In the genomic region with DNA sequence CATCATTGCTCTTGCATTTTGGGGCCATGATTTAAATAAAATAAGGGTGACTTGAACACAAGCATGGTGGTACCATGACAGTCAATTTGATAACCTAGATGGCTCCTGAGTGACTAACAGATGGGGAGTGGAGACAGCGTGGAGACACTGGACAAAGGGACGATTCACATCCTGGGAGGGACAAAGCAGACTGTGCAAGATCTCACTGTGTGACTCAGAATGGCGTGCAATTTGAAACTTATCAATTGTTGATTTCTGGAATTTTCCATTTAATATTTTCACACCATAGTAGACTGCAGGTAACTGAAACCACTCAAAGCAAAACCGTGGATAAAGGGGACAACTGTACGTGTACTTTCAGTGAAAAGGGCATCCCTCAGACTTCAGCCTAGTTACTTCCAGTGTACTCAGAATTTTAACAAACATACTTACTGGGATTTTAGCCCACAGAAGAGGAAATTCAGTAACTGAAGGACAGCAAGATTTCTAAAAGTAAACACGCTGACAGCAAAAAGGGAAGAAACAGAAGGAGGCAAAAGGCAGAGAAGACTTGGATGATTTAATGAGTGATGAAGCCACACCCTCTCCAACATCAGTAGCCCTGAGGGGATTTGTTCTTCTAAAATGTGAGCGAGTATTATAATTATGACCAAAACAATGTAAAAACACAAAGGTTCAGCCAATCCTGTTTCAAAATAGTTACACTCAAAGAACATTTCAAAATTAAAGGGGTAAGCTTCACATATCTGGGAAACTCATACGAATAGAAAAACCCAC, we compare ENCODE assay signal across 10 cellular contexts. TPM values are rescaled to one million over a fixed set of nuclear protein-coding genes. Genes with fewer than 3 reads are reported as not detected.
A peak's percentile ranks its signal among the peaks of the same experiment; 100 is the strongest.
DNase-seq lines count a peak whose midpoint lies in the region; ATAC-seq, FAIRE-seq and TF ChIP-seq lines count a peak whose summit lies in the region.
"Had no signal": no experiment of that assay in that cellular context is flagged by ENCODE, and none has a peak within 500 bp of the region (broad histone marks: within the 10 kb centered on the region; RNA-seq: fewer than 3 reads in every experiment).

No MANE protein-coding gene starts in this region.

- H3K9me2 ChIP-seq in PC-3 (replicated peaks; ENCODE audit: low read length) = no peaks in the 10 kb centered on the region

- no peaks in the 10 kb centered on the region for H3K27me3 Mint-ChIP-seq in chondrocyte (ENCODE audit: low read depth)
- H3K27me3 Mint-ChIP-seq: naive thymus-derived CD8-positive, alpha-beta T cell had no signal

- peaks cover 21% of the 10 kb centered on the region for H3K36me3 Mint-ChIP-seq in chondrocyte (ENCODE audit: low read depth)

- peaks cover 18% of the 10 kb centered on the region for H3K4me1 ChIP-seq in PC-3 (ENCODE audit: insufficient read depth, low read length)

- CTCF ChIA-PET in PC-3 (lab: Charles Lee) = no interaction called here

- peak; percentile 95 for FAIRE-seq in H54 (lab: Jason Lieb, UNC)

- no peak overlapping the region for H3K27ac Mint-ChIP-seq in chondrocyte (ENCODE audit: unreplicated experiment)

- peaks cover 11% of the 10 kb centered on the region; the same call in 1 of the 2 replicates for H3K36me3 ChIP-seq in PC-3 (ENCODE audit: low read depth, low read length)

- TSS peak; percentile 71 for BruUV-seq in PC-3 (replicated peaks; lab: Mats Ljungman, UMichigan)

- no peaks in the 10 kb centered on the region for H3K79me2 ChIP-seq in PC-3 (ENCODE audit: low read length)

- DNase-seq in H54 (ENCODE audit: insufficient read length, low spot score) = no peak
- DNase-seq in PC-3 = peak; percentile 80
- DNase-seq in dorsolateral prefrontal cortex = peak in 2 of 10 donors; percentile 36 to 58
- peak; percentile 19 for DNase-seq in putamen (ENCODE audit: low spot score)
- no peak for DNase-seq in stimulated activated CD4-positive, alpha-beta T cell treated with anti-CD3 and anti-CD28 coated beads, Interleukin-4, amount 100 ng/mL, for 1 hour
- DNase-seq in chondrocyte (ENCODE audit: low spot score) = no peak
- DNase-seq in DMS79 treated with DMSO at 0.1 percent for 48 hours (lab: John Stamatoyannopoulos, UW) = no peak
- DNase-seq: naive thymus-derived CD8-positive, alpha-beta T cell had no signal

- H3K4me1 Mint-ChIP-seq in chondrocyte (ENCODE audit: low read depth) = peaks cover 9% of the 10 kb centered on the region

- H3K27me3 ChIP-seq in PC-3 (ENCODE audit: low read length) = no peaks in the 10 kb centered on the region
- H3K27me3 ChIP-seq in dorsolateral prefrontal cortex = no peaks in the 10 kb centered on the region

- H2AFZ ChIP-seq in PC-3 (ENCODE audit: low read length) = peak overlapping the region; percentile 62

- H4K20me1 ChIP-seq in PC-3 (ENCODE audit: low read length) = no peaks in the 10 kb centered on the region

- H3K4me3 ChIP-seq in PC-3 (ENCODE audit: low read length) = peak overlapping the region; percentile 52
- peak overlapping the region in 11 of 59 donors; percentile 4 to 30 (median 18) for H3K4me3 ChIP-seq in dorsolateral prefrontal cortex

- peak overlapping the region; percentile 81 for H3K4me2 ChIP-seq in PC-3 (ENCODE audit: low read length)

- POLR2A ChIA-PET in PC-3 (lab: Charles Lee; ENCODE audit: unreplicated experiment) = no interaction called here

- no peaks in the 10 kb centered on the region for H3K9me3 ChIP-seq in PC-3 (ENCODE audit: low read length)

- no peaks in the 10 kb centered on the region for H3F3A ChIP-seq in PC-3 (ENCODE audit: low read length, unreplicated experiment)

- TF ChIP-seq POLR2A in H54 (IDR thresholded peaks at IDR 0.05; ENCODE audit: low read depth, low read length) = no peak

- H3K9ac ChIP-seq in PC-3 (ENCODE audit: low read length) = peak overlapping the region; percentile 70

- intact Hi-C loops in PC-3 (cut with micrococcal nuclease) = no loop called here
- intact Hi-C loops in dorsolateral prefrontal cortex (cut with DNase I) = no loop called here

- H3K4me3 Mint-ChIP-seq in chondrocyte (ENCODE audit: unreplicated experiment) = no peak overlapping the region
- H3K4me3 Mint-ChIP-seq: naive thymus-derived CD8-positive, alpha-beta T cell had no signal

- H3K27ac ChIP-seq in PC-3 (ENCODE audit: low read length) (peak overlapping the region; percentile 94), dorsolateral prefrontal cortex (peak overlapping the region in 49 of 59 donors; percentile 13 to 91 (median 63))

- ATAC-seq in PC-3 (peak; percentile 89), GM18520 (IDR thresholded peaks at IDR 0.05; ENCODE audit: unreplicated experiment) (no peak)
- ATAC-seq: naive thymus-derived CD8-positive, alpha-beta T cell; SK-N-SH treated with all-trans-retinoic acid at 6 μM for 48 hours had no signal

- TF ChIP-seq CTCF in PC-3 (conservative IDR thresholded peaks at IDR 0.05; ENCODE audit: low read depth, low read length) (no peak), dorsolateral prefrontal cortex (IDR thresholded peaks at IDR 0.05 in 54 of 56, conservative IDR thresholded peaks at IDR 0.05 in 2 of 56; ENCODE audit: low read depth in 1 of 56, partially characterized antibody in 56 of 56) (no peak), chondrocyte (IDR thresholded peaks at IDR 0.05) (no peak)

- peaks cover 10% of the 10 kb centered on the region for H3K9me3 Mint-ChIP-seq in chondrocyte (ENCODE audit: low read depth)

RNA-seq across cellular contexts. Expression of a gene that starts 25.3 kb away (rescaled TPM):
- total RNA-seq in PC-3 (2014; rRNA removed) = 18.5 and 26.3 TPM in 2 replicates
- 10 to 100 TPM; 33.9 to 85.1 (median 50.9) TPM for total RNA-seq in dorsolateral prefrontal cortex
- total RNA-seq in chondrocyte = 17.8 to 24.1 TPM (median 23.3 TPM) in 3 replicates

Comparison
In these comparisons a context has a peak if more than half of its experiments do, and no peak if none do; other contexts are left out.
1. DNase-seq: peak in PC-3 (single experiment) and putamen (single experiment); none in H54 (single experiment), stimulated activated CD4-positive, alpha-beta T cell treated with anti-CD3 and anti-CD28 coated beads, Interleukin-4, amount 100 ng/mL, for 1 hour (single experiment), chondrocyte (single experiment) and DMS79 treated with DMSO at 0.1 percent for 48 hours (single experiment).